Comparison of ENCODE assay signal across 13 cellular contexts in the genomic region with DNA sequence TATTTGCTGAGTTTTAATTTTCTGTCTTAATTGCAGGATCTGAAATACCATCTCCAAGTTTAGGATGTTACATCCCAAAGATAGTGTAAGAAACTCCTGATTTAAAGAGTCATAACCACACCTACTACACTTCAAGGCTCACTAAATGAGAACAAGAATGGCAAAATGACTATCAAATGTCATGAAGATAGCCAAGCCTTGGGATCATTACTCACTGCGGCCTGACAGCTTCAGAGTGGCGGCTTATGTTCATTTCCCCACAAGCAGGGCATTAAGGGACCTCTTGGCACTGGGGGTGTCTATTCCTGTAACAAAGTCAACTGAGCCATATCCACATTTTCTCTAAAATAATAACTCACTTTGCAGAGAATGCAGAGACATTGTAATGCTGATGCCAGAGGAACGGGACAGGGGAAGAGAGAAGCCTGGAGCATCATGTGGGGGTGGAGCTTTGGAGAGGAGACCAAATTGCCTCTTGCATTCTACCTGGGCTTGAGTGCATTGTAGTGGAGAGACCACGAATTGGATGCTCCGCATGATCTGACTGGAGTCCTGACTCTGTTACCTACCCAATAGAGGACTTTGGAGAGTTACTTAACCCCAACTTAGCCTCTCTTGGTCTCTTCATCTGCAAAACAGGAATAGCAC.
"Had no signal": no experiment of that assay in that cellular context is flagged by ENCODE, and none has a peak within 500 bp of the region (broad histone marks: within the 10 kb centered on the region; RNA-seq: fewer than 3 reads in every experiment).

No MANE protein-coding gene starts in this region.

- H3K36me3 Mint-ChIP-seq: activated naive CD8-positive, alpha-beta T cell treated with anti-CD3 and anti-CD28 coated beads, Interleukin-2, amount 10 ng/mL, durations not matched to agents 7 days and 5 days had no signal

- H3K27me3 ChIP-seq: breast epithelium, ovary, upper lobe of right lung had no signal

- H3K4me3 ChIP-seq: breast epithelium, esophagus muscularis mucosa, ovary, upper lobe of right lung had no signal

- H3K27ac Mint-ChIP-seq: activated B cell treated with CpG ODN at 0.5 μM for 24 hours; activated naive CD8-positive, alpha-beta T cell treated with anti-CD3 and anti-CD28 coated beads, Interleukin-2, amount 10 ng/mL, durations not matched to agents 7 days and 5 days; stimulated activated naive CD8-positive, alpha-beta T cell treated with anti-CD3 and anti-CD28 coated beads, Interleukin-15, Interleukin-2, amounts not matched to agents 100 ng/mL and 50 ng/mL, for 24 hours; T-helper 17 cell had no signal

- H3K36me3 ChIP-seq: breast epithelium, esophagus muscularis mucosa, ovary, upper lobe of right lung had no signal

- H3K4me3 Mint-ChIP-seq: activated B cell treated with CpG ODN at 0.5 μM for 24 hours; activated naive CD8-positive, alpha-beta T cell treated with anti-CD3 and anti-CD28 coated beads, Interleukin-2, amount 10 ng/mL, durations not matched to agents 7 days and 5 days; stimulated activated naive CD8-positive, alpha-beta T cell treated with anti-CD3 and anti-CD28 coated beads, Interleukin-15, Interleukin-2, amounts not matched to agents 100 ng/mL and 50 ng/mL, for 24 hours; T-helper 17 cell had no signal

- H3K27ac ChIP-seq: breast epithelium, esophagus muscularis mucosa, ovary, upper lobe of right lung had no signal

- H3K4me1 Mint-ChIP-seq: activated B cell treated with CpG ODN at 0.5 μM for 24 hours; activated naive CD8-positive, alpha-beta T cell treated with anti-CD3 and anti-CD28 coated beads, Interleukin-2, amount 10 ng/mL, durations not matched to agents 7 days and 5 days had no signal

- H3K4me1 ChIP-seq: upper lobe of right lung had no signal

- DNase-seq: activated B cell treated with CpG ODN at 0.5 μM for 24 hours; activated CD4-positive, alpha-beta T cell treated with anti-CD3 and anti-CD28 coated beads, Interleukin-2, amount 50 U/mL, for 1 hour; activated naive CD8-positive, alpha-beta T cell treated with anti-CD3 and anti-CD28 coated beads, Interleukin-2, amount 10 ng/mL, durations not matched to agents 7 days and 5 days; activated T-cell treated with anti-CD3 and anti-CD28 coated beads, Interleukin-2, amount 50 U/mL, for 48 hours; anterior cingulate cortex; kidney glomerular epithelial cell; ovary; stimulated activated CD4-positive, alpha-beta T cell treated with anti-CD3 and anti-CD28 coated beads, Interleukin-2, amount 100 ng/mL, for 48 hours; T-helper 17 cell; upper lobe of right lung had no signal

- H3K9me3 Mint-ChIP-seq: activated B cell treated with CpG ODN at 0.5 μM for 24 hours; activated naive CD8-positive, alpha-beta T cell treated with anti-CD3 and anti-CD28 coated beads, Interleukin-2, amount 10 ng/mL, durations not matched to agents 7 days and 5 days; stimulated activated naive CD8-positive, alpha-beta T cell treated with anti-CD3 and anti-CD28 coated beads, Interleukin-15, Interleukin-2, amounts not matched to agents 100 ng/mL and 50 ng/mL, for 24 hours had no signal

- ATAC-seq: T-helper 17 cell, upper lobe of right lung had no signal

- H3K9me3 ChIP-seq: breast epithelium, esophagus muscularis mucosa, ovary, upper lobe of right lung had no signal
